8 cellular contexts compared by ENCODE assay signal in the genomic region with DNA sequence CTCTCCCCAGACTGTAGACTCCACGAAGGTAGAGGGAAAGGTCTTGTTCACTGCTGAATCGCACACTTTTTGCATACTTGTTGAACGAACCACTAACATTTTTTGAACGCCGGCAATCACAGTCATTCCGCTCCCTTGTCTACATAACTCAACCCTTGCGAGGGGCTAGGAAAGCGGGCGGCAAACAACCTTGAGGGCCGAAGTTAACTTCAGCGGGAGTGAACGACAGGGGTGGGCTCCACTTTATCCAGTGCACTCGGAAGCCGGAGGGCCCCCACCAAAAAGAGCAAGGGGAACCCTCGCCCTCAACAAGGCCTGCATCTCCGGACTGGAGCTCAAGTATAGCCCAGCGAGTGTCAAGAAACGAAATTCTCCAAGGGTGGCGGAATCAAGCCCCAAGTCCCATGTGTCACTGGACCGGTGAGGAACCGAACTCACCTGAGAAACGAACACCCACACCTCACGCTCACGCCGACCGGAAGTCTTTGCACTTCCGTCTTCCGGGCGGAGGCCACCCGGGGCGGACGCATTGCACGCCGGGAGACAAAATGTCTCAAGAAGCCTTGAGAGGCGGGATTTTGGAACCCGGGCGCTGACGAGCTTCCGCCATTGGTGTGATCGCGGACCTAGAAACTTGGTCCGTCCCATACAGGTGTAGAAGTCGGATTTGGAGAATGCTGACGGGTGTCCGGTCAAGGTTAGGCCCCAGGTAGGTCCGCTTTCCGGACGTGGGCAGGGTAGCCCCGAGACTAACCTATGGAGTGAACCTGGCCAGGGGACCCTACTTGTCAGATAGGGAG. TPM values are rescaled to one million over a fixed set of nuclear protein-coding genes. Genes with fewer than 3 reads are reported as not detected.
A peak's percentile ranks its signal among the peaks of the same experiment; 100 is the strongest.
DNase-seq lines count a peak whose midpoint lies in the region; ATAC-seq and TF ChIP-seq lines count a peak whose summit lies in the region.

A gene (minus strand): TSS at position 484 of the 800 bp plus-strand sequence. CDS start 1,644 bp downstream, outside the sequence.

- H3K27me3 ChIP-seq in PC-3 (ENCODE audit: low read length) (no peaks in the 10 kb centered on the region), esophagus (ENCODE audit: control insufficient read depth in 1 of 2, insufficient read depth in 2 of 2, low read length in 2 of 2) (no peaks in the 10 kb centered on the region), mucosa of stomach (ENCODE audit: control insufficient read depth, insufficient read depth, low read length) (no peaks in the 10 kb centered on the region)

- peaks cover 23% of the 10 kb centered on the region for H3K36me3 ChIP-seq in PC-3 (ENCODE audit: low read depth, low read length)
- H3K36me3 ChIP-seq in esophagus (ENCODE audit: control insufficient read depth in 2 of 2, insufficient read depth in 2 of 2, low read length in 1 of 2), result peaks cover 2 to 4% of the 10 kb centered on the region in 2 donors
- peaks cover 7% of the 10 kb centered on the region for H3K36me3 ChIP-seq in mucosa of stomach (ENCODE audit: control insufficient read depth, insufficient read depth, low read length)

- POLR2A ChIA-PET in PC-3 (lab: Charles Lee; ENCODE audit: unreplicated experiment), result interaction anchor here (0.7 kb wide), 2 partner anchors 549 to 922 kb away, joined by 3 to 4 read pairs; a partner anchor contains a TSS

- H3K9ac ChIP-seq in PC-3 (ENCODE audit: low read length), result peak within 1 kb of the TSS; percentile 97
- H3K9ac ChIP-seq in mucosa of stomach (ENCODE audit: low read length), result peak within 1 kb of the TSS; percentile 92

- intact Hi-C loops in PC-3 (cut with micrococcal nuclease), result no loop called here

- H3K4me3 ChIP-seq in PC-3 (ENCODE audit: low read length) (peak within 1 kb of the TSS; percentile 94), esophagus (ENCODE audit: low read depth in 1 of 2, low read length in 2 of 2) (peak within 1 kb of the TSS; percentile 85 to 100), mucosa of stomach (ENCODE audit: low read length) (peak within 1 kb of the TSS; percentile 85)

- no peak for TF ChIP-seq CTCF in PC-3 (conservative IDR thresholded peaks at IDR 0.05; ENCODE audit: low read depth, low read length)

- WGBS in esophagus, 2 donors, result 0% methylated on average over 49 of the region's 49 CpGs

- H3K4me2 ChIP-seq in PC-3 (ENCODE audit: low read length), result peak within 1 kb of the TSS; percentile 96

- H3F3A ChIP-seq in PC-3 (ENCODE audit: low read length, unreplicated experiment), result no peaks in the 10 kb centered on the region

- peaks cover 61% of the 10 kb centered on the region for H3K79me2 ChIP-seq in PC-3 (ENCODE audit: low read length)

- H3K4me1 ChIP-seq in PC-3 (ENCODE audit: insufficient read depth, low read length), result peaks cover 17% of the 10 kb centered on the region
- no peaks in the 10 kb centered on the region for H3K4me1 ChIP-seq in esophagus (ENCODE audit: control insufficient read depth in 2 of 2, insufficient read depth in 2 of 2, low read length in 1 of 2)
- H3K4me1 ChIP-seq in mucosa of stomach (ENCODE audit: control insufficient read depth, insufficient read depth, low read length), result no peaks in the 10 kb centered on the region

- H3K9me3 ChIP-seq in PC-3 (ENCODE audit: low read length) (no peaks in the 10 kb centered on the region), esophagus (ENCODE audit: control insufficient read depth in 2 of 2, insufficient read depth in 1 of 2, low read depth in 1 of 2, low read length in 1 of 2) (no peaks in the 10 kb centered on the region), mucosa of stomach (ENCODE audit: control insufficient read depth, low read length) (no peaks in the 10 kb centered on the region)

- peak within 1 kb of the TSS; percentile 93 for H2AFZ ChIP-seq in PC-3 (ENCODE audit: low read length)

- TSS peak; percentile 84 for BruUV-seq in PC-3 (replicated peaks; lab: Mats Ljungman, UMichigan)

- DNase-seq in DMS 273 (lab: John Stamatoyannopoulos, UW; ENCODE audit: unreplicated experiment), result peak; percentile 94
- DNase-seq in HuH-7 (ENCODE audit: low spot score), result peak; percentile 76
- peak; percentile 97 for DNase-seq in PC-3
- DNase-seq in activated T-cell treated with anti-CD3 and anti-CD28 coated beads for 48 hours (ENCODE audit: low read depth), result peak; percentile 84
- peak; percentile 91 for DNase-seq in stimulated activated CD8-positive, alpha-beta memory T cell treated with anti-CD3 and anti-CD28 coated beads, Interleukin-4, amount 100 ng/mL, for 48 hours

- no peaks in the 10 kb centered on the region for H3K9me2 ChIP-seq in PC-3 (replicated peaks; ENCODE audit: low read length)

- CTCF ChIA-PET in PC-3 (lab: Charles Lee), result interaction anchor here (0.6 to 0.7 kb wide), 2 partner anchors 39 to 94 kb away, joined by 3 read pairs; no protein-coding TSS in a partner anchor

- H3K27ac ChIP-seq in PC-3 (ENCODE audit: low read length) (peak within 1 kb of the TSS; percentile 49), esophagus (ENCODE audit: low read depth in 2 of 2, low read length in 1 of 2) (peak within 1 kb of the TSS; percentile 64 to 91)

- ATAC-seq in GM21447 (IDR thresholded peaks at IDR 0.05; ENCODE audit: unreplicated experiment) (peak; percentile 96), PC-3 (peak; percentile 92)

- H4K20me1 ChIP-seq in PC-3 (ENCODE audit: low read length), result no peaks in the 10 kb centered on the region

RNA-seq across cellular contexts. Expression of the gene that starts here (rescaled TPM):
- 11.2 and 16.5 TPM in 2 replicates for total RNA-seq in PC-3 (2014; rRNA removed)
- 10 to 100 TPM in 1 of 2 donors, 1 to 10 TPM in 1; 6.3 to 17.6 TPM for polyA plus RNA-seq in esophagus

Comparison
In these comparisons a context has a peak if more than half of its experiments do, and no peak if none do; other contexts are left out.
1. Peak in every context shown above with its lines: DNase-seq, ATAC-seq, H3K4me3 ChIP-seq and H3K27ac ChIP-seq.